ENCODE assay signal across 20 cellular contexts in genomic region chr22:27626675-27627443, GRCh38.
DNase-seq lines count a peak whose midpoint lies in the region; ATAC-seq and TF ChIP-seq lines count a peak whose summit lies in the region.
"Had no signal": no experiment of that assay in that cellular context is flagged by ENCODE, and none has a peak within 500 bp of the region (broad histone marks: within the 10 kb centered on the region; RNA-seq: fewer than 3 reads in every experiment).

No MANE protein-coding gene starts in this region.

- H3K36me3 ChIP-seq in adrenal gland (replicated peaks in 1 of 2) (no peaks in the 10 kb centered on the region), upper lobe of right lung (no peaks in the 10 kb centered on the region)
- H3K36me3 ChIP-seq: HAP-1 had no signal

- H3K27me3 ChIP-seq in adrenal gland: no peaks in the 10 kb centered on the region
- no peaks in the 10 kb centered on the region for H3K27me3 ChIP-seq in upper lobe of right lung

- H3K4me3 Mint-ChIP-seq in chondrocyte (ENCODE audit: unreplicated experiment) (no peak overlapping the region), neural crest cell (no peak overlapping the region), T-cell (no peak overlapping the region)
- H3K4me3 Mint-ChIP-seq: CD14-positive monocyte had no signal

- no peak overlapping the region for H3K27ac ChIP-seq in adrenal gland
- no peak overlapping the region for H3K27ac ChIP-seq in upper lobe of right lung
- H3K27ac ChIP-seq: 22Rv1, PC-9, RWPE1 had no signal

- H3K9me3 ChIP-seq in adrenal gland (replicated peaks in 1 of 3) (no peaks in the 10 kb centered on the region), upper lobe of right lung (no peaks in the 10 kb centered on the region)
- H3K9me3 ChIP-seq: HAP-1 had no signal

- H3K4me3 ChIP-seq in adrenal gland: no peak overlapping the region
- H3K4me3 ChIP-seq in upper lobe of right lung: no peak overlapping the region
- H3K4me3 ChIP-seq: HAP-1, PC-9 had no signal

- TF ChIP-seq POLR2A in adrenal gland (IDR thresholded peaks at IDR 0.05): no peak

- H3K27me3 Mint-ChIP-seq in chondrocyte (ENCODE audit: low read depth): no peaks in the 10 kb centered on the region
- H3K27me3 Mint-ChIP-seq in neural crest cell (ENCODE audit: low read depth): no peaks in the 10 kb centered on the region
- H3K27me3 Mint-ChIP-seq in T-cell: peaks cover 0 to 4% of the 10 kb centered on the region in 2 donors

- no peak for ATAC-seq in T-cell (replicated peaks in 1 of 4)
- no peak for ATAC-seq in upper lobe of right lung

- intact Hi-C loops in adrenal gland (cut with DNase I) (no loop called here), upper lobe of right lung (cut with DNase I) (no loop called here)

- H3K27ac Mint-ChIP-seq in chondrocyte (ENCODE audit: unreplicated experiment): no peak overlapping the region
- peak overlapping the region; percentile 23 for H3K27ac Mint-ChIP-seq in neural crest cell (ENCODE audit: unreplicated experiment)
- no peak overlapping the region for H3K27ac Mint-ChIP-seq in T-cell
- H3K27ac Mint-ChIP-seq: CD14-positive monocyte had no signal

- H3K9me3 Mint-ChIP-seq in chondrocyte (ENCODE audit: low read depth): no peaks in the 10 kb centered on the region
- H3K9me3 Mint-ChIP-seq in neural crest cell: no peaks in the 10 kb centered on the region
- H3K9me3 Mint-ChIP-seq in T-cell: peaks cover 0 to 5% (median 0%) of the 10 kb centered on the region in 3 donors

- CTCF ChIA-PET in T-cell (lab: Charles Lee): no interaction called here

- 86 to 93% (median 90%) methylated on average over 7 of the region's 7 CpGs for WGBS in adrenal gland, 4 donors

- TF ChIP-seq CTCF in chondrocyte (IDR thresholded peaks at IDR 0.05) (no peak), neural crest cell (conservative IDR thresholded peaks at IDR 0.05) (no peak), adrenal gland (IDR thresholded peaks at IDR 0.05) (no peak), upper lobe of right lung (IDR thresholded peaks at IDR 0.05) (no peak)

- POLR2A ChIA-PET in T-cell (lab: Charles Lee): no interaction called here

- peaks cover 10% of the 10 kb centered on the region for H3K4me1 Mint-ChIP-seq in chondrocyte (ENCODE audit: low read depth)
- H3K4me1 Mint-ChIP-seq in neural crest cell: peaks cover 17% of the 10 kb centered on the region
- no peaks in the 10 kb centered on the region for H3K4me1 Mint-ChIP-seq in T-cell
- H3K4me1 Mint-ChIP-seq: CD14-positive monocyte had no signal

- no peaks in the 10 kb centered on the region for H3K4me1 ChIP-seq in adrenal gland (replicated peaks in 1 of 2)
- H3K4me1 ChIP-seq in upper lobe of right lung: no peaks in the 10 kb centered on the region
- H3K4me1 ChIP-seq: HAP-1 had no signal

- peak; percentile 12 for DNase-seq in NCI-H2171 treated with DMSO at 0.1 percent for 48 hours (lab: John Stamatoyannopoulos, UW)
- DNase-seq in NCI-H2171 (lab: John Stamatoyannopoulos, UW): no peak
- peak; percentile 30 for DNase-seq in chondrocyte (ENCODE audit: low spot score)
- DNase-seq in neural crest cell (ENCODE audit: low read depth, low spot score): no peak
- DNase-seq in GM19238 (ENCODE audit: insufficient read length, low spot score): no peak
- no peak for DNase-seq in adrenal gland
- no peak for DNase-seq in T-cell
- no peak for DNase-seq in upper lobe of right lung
- DNase-seq: AML-193, DND-41, KBM-7, NCI-H1417 treated with DMSO at 0.1 percent for 48 hours, NCI-H187 treated with DMSO at 0.1 percent for 48 hours, NCI-H526, SIG-M5 had no signal

- H3K36me3 Mint-ChIP-seq in chondrocyte (ENCODE audit: low read depth) (no peaks in the 10 kb centered on the region), neural crest cell (ENCODE audit: low read depth) (no peaks in the 10 kb centered on the region), T-cell (no peaks in the 10 kb centered on the region)
- H3K36me3 Mint-ChIP-seq: CD14-positive monocyte had no signal

Comparison
In these comparisons a context has a peak if more than half of its experiments do, and no peak if none do; other contexts are left out.
1. DNase-seq: peak in NCI-H2171 treated with DMSO at 0.1 percent for 48 hours (single experiment) and chondrocyte (single experiment); none in NCI-H2171 (single experiment), neural crest cell (single experiment), GM19238 (single experiment), adrenal gland (0 of 7), T-cell (0 of 34) and upper lobe of right lung (single experiment).